8 cellular contexts compared by ENCODE assay signal in genomic region chr1:109983380-109984189, GRCh38. TPM values are rescaled to one million over a fixed set of nuclear protein-coding genes. Genes with fewer than 3 reads are reported as not detected.
DNase-seq lines count a peak whose midpoint lies in the region; ATAC-seq, FAIRE-seq and TF ChIP-seq lines count a peak whose summit lies in the region.

No MANE protein-coding gene starts in this region.

- H3K79me2 ChIP-seq in ACC112 (ENCODE audit: control insufficient read depth, insufficient read depth, low read length, unreplicated experiment): peaks cover 37% of the 10 kb centered on the region

- H3K27me3 ChIP-seq in ACC112 (ENCODE audit: insufficient read depth, low read length) (no peaks in the 10 kb centered on the region), esophagus squamous epithelium (no peaks in the 10 kb centered on the region), small intestine (ENCODE audit: control insufficient read depth in 2 of 2, insufficient read depth in 2 of 2, low read length in 2 of 2) (no peaks in the 10 kb centered on the region)

- 0 out of 2 replicates have a peak overlapping the region, but pooled peaks have one; percentile 94 for H3K4me3 ChIP-seq in ACC112 (ENCODE audit: low read depth, low read length)
- H3K4me3 ChIP-seq in esophagus squamous epithelium: peak overlapping the region in 1 of 4 donors; percentile 95
- H3K4me3 ChIP-seq in small intestine (ENCODE audit: low read depth in 1 of 2, low read length in 2 of 2): no peak overlapping the region

- H3K36me3 Mint-ChIP-seq in neural crest cell (ENCODE audit: low read depth): peaks cover 8% of the 10 kb centered on the region

- peak overlapping the region; percentile 55 for H3K27ac ChIP-seq in ACC112 (ENCODE audit: low read depth, low read length)
- H3K27ac ChIP-seq in esophagus squamous epithelium: peak overlapping the region; percentile 92 to 97 (median 95)
- H3K27ac ChIP-seq in small intestine (ENCODE audit: low read depth in 1 of 2, low read length in 1 of 2): peak overlapping the region in 1 of 2 donors; percentile 99

- H3K9me3 ChIP-seq in esophagus squamous epithelium (no peaks in the 10 kb centered on the region), small intestine (ENCODE audit: control insufficient read depth, low read depth) (no peaks in the 10 kb centered on the region)

- peak overlapping the region; percentile 100 for H3K4me3 Mint-ChIP-seq in neural crest cell

- peaks cover 61% of the 10 kb centered on the region for H3K4me1 ChIP-seq in ACC112 (ENCODE audit: control insufficient read depth, insufficient read depth, low read length, unreplicated experiment)
- H3K4me1 ChIP-seq in esophagus squamous epithelium: peaks cover 32 to 70% (median 56%) of the 10 kb centered on the region in 3 donors
- H3K4me1 ChIP-seq in small intestine (ENCODE audit: control insufficient read depth in 2 of 2, insufficient read depth in 1 of 2, low read depth in 1 of 2, low read length in 1 of 2): peaks cover 2 to 18% of the 10 kb centered on the region in 2 donors

- no peaks in the 10 kb centered on the region for H3K27me3 Mint-ChIP-seq in neural crest cell (ENCODE audit: low read depth)

- 63 to 66% methylated on average over 4 of the region's 5 CpGs for WGBS in esophagus squamous epithelium, 2 donors
- 68 to 77% (median 74%) methylated on average over 5 of the region's 5 CpGs for WGBS in small intestine, 3 donors

- no peaks in the 10 kb centered on the region for H3K36me3 ChIP-seq in ACC112 (ENCODE audit: insufficient read depth, low read length)
- no peaks in the 10 kb centered on the region for H3K36me3 ChIP-seq in esophagus squamous epithelium
- H3K36me3 ChIP-seq in small intestine (ENCODE audit: control insufficient read depth in 2 of 2, insufficient read depth in 2 of 2, low read length in 2 of 2): peaks cover 0 to 2% of the 10 kb centered on the region in 2 donors

- FAIRE-seq in small intestine (lab: Jason Lieb, UNC): no peak

- TF ChIP-seq POLR2A in esophagus squamous epithelium (IDR thresholded peaks at IDR 0.05): no peak

- ATAC-seq in GM18511 (IDR thresholded peaks at IDR 0.05; ENCODE audit: unreplicated experiment): no peak

- intact Hi-C loops in esophagus squamous epithelium (cut with DNase I): loop anchor here (2.0 to 10.0 kb wide), 3 partner anchors 207 to 439 kb away; partner anchors contain the start of gene GNAI3

- H2AFZ ChIP-seq in ACC112 (ENCODE audit: low read length, unreplicated experiment): peak overlapping the region; percentile 72

- H3K4me1 Mint-ChIP-seq in neural crest cell: peaks cover 54% of the 10 kb centered on the region

- H3K27ac Mint-ChIP-seq in neural crest cell (ENCODE audit: unreplicated experiment): peak overlapping the region; percentile 90

- no peak for TF ChIP-seq CTCF in esophagus squamous epithelium (IDR thresholded peaks at IDR 0.05)
- TF ChIP-seq CTCF in neural crest cell (conservative IDR thresholded peaks at IDR 0.05): no peak

- peaks cover 3% of the 10 kb centered on the region for H3K9me3 Mint-ChIP-seq in neural crest cell

- DNase-seq in MV-4-11 (lab: John Stamatoyannopoulos, UW) (peak; percentile 8), esophagus squamous epithelium (lab: John Stamatoyannopoulos, UW) (no peak), neural crest cell (ENCODE audit: low read depth, low spot score) (no peak), HuH-7.5 (ENCODE audit: low spot score) (no peak), NCI-H2081 treated with DMSO at 0.1 percent for 48 hours (lab: John Stamatoyannopoulos, UW) (no peak), small intestine (no peak)

RNA-seq across cellular contexts. Expression of gene AHCYL1, which starts 1.0 kb away (rescaled TPM):
- total RNA-seq in esophagus squamous epithelium (10 to 100 TPM; 49.7 to 60.3 (median 53.0) TPM), neural crest cell (90.1 and 94.0 TPM in 2 replicates)
- 100 to 1,000 TPM in 2 of 3 donors, 10 to 100 TPM in 1; 67.6 to 159 (median 111) TPM for polyA plus RNA-seq in small intestine

RNA-seq across cellular contexts. Expression of gene STRIP1, which starts 50.8 kb away (rescaled TPM):
- total RNA-seq in esophagus squamous epithelium (10 to 100 TPM; 25.9 to 44.4 (median 34.8) TPM), neural crest cell (69.1 and 71.0 TPM in 2 replicates)
- polyA plus RNA-seq in small intestine: 10 to 100 TPM; 15.1 to 18.3 (median 18.3) TPM
